ENCODE assay signal across 8 cellular contexts in the genomic region with DNA sequence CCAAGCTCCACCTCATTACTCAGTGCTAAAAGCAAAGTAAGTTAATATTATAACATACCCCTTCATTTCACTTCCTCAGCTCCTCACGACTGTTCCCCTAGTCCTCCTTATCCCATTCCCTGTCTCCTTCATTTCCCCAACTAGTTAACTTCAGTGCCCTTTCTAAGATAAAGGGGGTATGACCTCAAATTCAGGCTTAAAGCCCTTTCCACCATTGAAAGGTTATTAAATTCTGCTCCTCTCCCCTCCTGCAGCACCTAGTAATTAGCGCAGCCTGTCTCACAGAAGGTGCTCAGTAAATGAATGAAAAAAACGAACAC. TPM values are rescaled to one million over a fixed set of nuclear protein-coding genes. Genes with fewer than 3 reads are reported as not detected.
DNase-seq lines count a peak whose midpoint lies in the region; ATAC-seq, FAIRE-seq and TF ChIP-seq lines count a peak whose summit lies in the region.

No MANE protein-coding gene starts in this region.

- peaks cover 7% of the 10 kb centered on the region for H3K9me3 Mint-ChIP-seq in T-helper 2 cell treated with Interferon-gamma antibody and Interleukin-4, amounts not matched to agents 5 μg/mL and 100 μg/mL, for 36 hours
- H3K9me3 Mint-ChIP-seq in activated naive CD8-positive, alpha-beta T cell treated with anti-CD3 and anti-CD28 coated beads, Interleukin-2, amount 50 U/mL, for 24 hours = no peaks in the 10 kb centered on the region

- H3K9ac ChIP-seq in kidney (ENCODE audit: low read length in 2 of 2) = peak overlapping the region; percentile 92 to 93

- no peak for DNase-seq in T-helper 2 cell treated with Interferon-gamma antibody and Interleukin-4, amounts not matched to agents 5 μg/mL and 100 μg/mL, for 36 hours (ENCODE audit: low spot score)
- DNase-seq in T-helper 2 cell (no peak), kidney (no peak), substantia nigra (lab: John Stamatoyannopoulos, UW) (no peak), D341Med (ENCODE audit: low spot score) (no peak), NCI-H524 treated with DMSO at 0.1 percent for 48 hours (lab: John Stamatoyannopoulos, UW) (no peak)
- DNase-seq in activated naive CD8-positive, alpha-beta T cell treated with anti-CD3 and anti-CD28 coated beads, Interleukin-2, amount 50 U/mL, for 24 hours = peak; percentile 7

- peak overlapping the region; percentile 93 for H3K27ac Mint-ChIP-seq in T-helper 2 cell treated with Interferon-gamma antibody and Interleukin-4, amounts not matched to agents 5 μg/mL and 100 μg/mL, for 36 hours
- peak overlapping the region; percentile 96 for H3K27ac Mint-ChIP-seq in activated naive CD8-positive, alpha-beta T cell treated with anti-CD3 and anti-CD28 coated beads, Interleukin-2, amount 50 U/mL, for 24 hours

- H3K36me3 Mint-ChIP-seq in T-helper 2 cell treated with Interferon-gamma antibody and Interleukin-4, amounts not matched to agents 5 μg/mL and 100 μg/mL, for 36 hours (ENCODE audit: low read depth) = peaks cover 3% of the 10 kb centered on the region
- H3K36me3 Mint-ChIP-seq in activated naive CD8-positive, alpha-beta T cell treated with anti-CD3 and anti-CD28 coated beads, Interleukin-2, amount 50 U/mL, for 24 hours (ENCODE audit: low read depth) = no peaks in the 10 kb centered on the region

- peak overlapping the region; percentile 95 to 97 for H3K27ac ChIP-seq in kidney (ENCODE audit: low read depth in 2 of 2, low read length in 2 of 2)
- H3K27ac ChIP-seq in substantia nigra (ENCODE audit: low read depth, low read length, poor library complexity, severe bottlenecking) = peak overlapping the region; percentile 97

- no peak for ATAC-seq in activated naive CD8-positive, alpha-beta T cell treated with anti-CD3 and anti-CD28 coated beads, Interleukin-2, amount 50 U/mL, for 24 hours
- no peak for ATAC-seq in GM21619 (IDR thresholded peaks at IDR 0.05; ENCODE audit: unreplicated experiment)

- no peak for TF ChIP-seq CTCF in kidney (IDR thresholded peaks at IDR 0.05; ENCODE audit: borderline replicate concordance, extremely low read depth, insufficient read depth)

- peaks cover 14 to 16% of the 10 kb centered on the region in 2 donors for H3K4me1 ChIP-seq in kidney (ENCODE audit: control insufficient read depth in 1 of 2, insufficient read depth in 1 of 2, low read depth in 1 of 2, low read length in 2 of 2)

- FAIRE-seq in kidney (lab: Jason Lieb, UNC) = no peak

- peak overlapping the region; percentile 87 for H3K4me3 Mint-ChIP-seq in T-helper 2 cell treated with Interferon-gamma antibody and Interleukin-4, amounts not matched to agents 5 μg/mL and 100 μg/mL, for 36 hours
- H3K4me3 Mint-ChIP-seq in activated naive CD8-positive, alpha-beta T cell treated with anti-CD3 and anti-CD28 coated beads, Interleukin-2, amount 50 U/mL, for 24 hours = peak overlapping the region; percentile 85

- peaks cover 27% of the 10 kb centered on the region for H3K4me1 Mint-ChIP-seq in T-helper 2 cell treated with Interferon-gamma antibody and Interleukin-4, amounts not matched to agents 5 μg/mL and 100 μg/mL, for 36 hours (ENCODE audit: low read depth)
- peaks cover 22% of the 10 kb centered on the region for H3K4me1 Mint-ChIP-seq in activated naive CD8-positive, alpha-beta T cell treated with anti-CD3 and anti-CD28 coated beads, Interleukin-2, amount 50 U/mL, for 24 hours

- H3K4me3 ChIP-seq in kidney (ENCODE audit: low read length in 2 of 2) = peak overlapping the region; percentile 81 to 84

- H3K36me3 ChIP-seq in kidney (ENCODE audit: control insufficient read depth in 1 of 2, insufficient read depth in 2 of 2, low read length in 2 of 2) = no peaks in the 10 kb centered on the region

- intact Hi-C loops in kidney (cut with DNase I) = no loop called here

- H3K27me3 Mint-ChIP-seq in T-helper 2 cell treated with Interferon-gamma antibody and Interleukin-4, amounts not matched to agents 5 μg/mL and 100 μg/mL, for 36 hours (ENCODE audit: low read depth) = no peaks in the 10 kb centered on the region
- H3K27me3 Mint-ChIP-seq in activated naive CD8-positive, alpha-beta T cell treated with anti-CD3 and anti-CD28 coated beads, Interleukin-2, amount 50 U/mL, for 24 hours = peaks cover 17% of the 10 kb centered on the region

- no peaks in the 10 kb centered on the region for H3K9me3 ChIP-seq in kidney (ENCODE audit: control insufficient read depth in 1 of 2, low read length in 2 of 2)

RNA-seq across cellular contexts. Expression of a gene that starts 1.0 kb away (rescaled TPM):
- 5.9 TPM for total RNA-seq in kidney
- polyA plus RNA-seq in kidney (ENCODE audit: insufficient read depth, low read depth, low replicate concordance) = 2.0 TPM

RNA-seq across cellular contexts. Expression of a gene that starts 45.2 kb away (rescaled TPM):
- total RNA-seq in kidney = 13.4 TPM
- polyA plus RNA-seq in kidney (ENCODE audit: insufficient read depth, low read depth, low replicate concordance) = 13.3 TPM
